8 cellular contexts compared by ENCODE assay signal in the genomic region with DNA sequence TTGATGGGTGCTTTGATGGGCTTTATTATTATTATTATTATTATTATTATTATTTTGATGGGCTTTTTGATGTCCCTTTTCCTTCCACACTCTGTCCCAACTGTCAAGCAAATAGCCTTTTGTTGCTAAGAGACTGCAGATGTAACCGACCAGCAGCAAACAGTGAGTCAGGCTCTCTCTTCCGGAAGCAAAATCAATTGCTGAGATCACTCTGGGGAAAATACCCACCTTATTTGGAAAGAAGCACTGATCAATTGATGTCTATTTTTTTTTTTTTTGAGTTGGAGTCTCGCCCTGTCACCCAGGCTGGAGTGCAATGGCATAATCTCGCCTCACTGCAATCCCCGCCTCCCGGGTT. TPM values are rescaled to one million over a fixed set of nuclear protein-coding genes. Genes with fewer than 3 reads are reported as not detected.
DNase-seq lines count a peak whose midpoint lies in the region; ATAC-seq, FAIRE-seq and TF ChIP-seq lines count a peak whose summit lies in the region.

No MANE protein-coding gene starts in this region.

- H3K27ac Mint-ChIP-seq in stimulated activated naive CD8-positive, alpha-beta T cell treated with anti-CD3 and anti-CD28 coated beads, Interleukin-15, amount 100 ng/mL, for 72 hours, result peak overlapping the region; percentile 87 to 97

- ATAC-seq in stimulated activated naive CD8-positive, alpha-beta T cell treated with anti-CD3 and anti-CD28 coated beads, Interleukin-15, amount 100 ng/mL, for 72 hours, result no peak
- no peak for ATAC-seq in HG02759 (IDR thresholded peaks at IDR 0.05; ENCODE audit: unreplicated experiment)
- no peak for ATAC-seq in HG02852 (IDR thresholded peaks at IDR 0.05; ENCODE audit: unreplicated experiment)

- H3K27ac ChIP-seq in adrenal gland (peak overlapping the region; percentile 23 to 99 (median 95)), keratinocyte (ENCODE audit: control insufficient read depth, insufficient read depth, low read length) (peak overlapping the region; percentile 90)

- DNase-seq in DMS153 (lab: John Stamatoyannopoulos, UW) (peak; percentile 62), MV-4-11 (lab: John Stamatoyannopoulos, UW) (peak; percentile 66), adrenal gland (no peak), keratinocyte (ENCODE audit: low read depth, low spot score) (no peak), islet precursor cell (no peak)
- DNase-seq in stimulated activated naive CD8-positive, alpha-beta T cell treated with anti-CD3 and anti-CD28 coated beads, Interleukin-15, amount 100 ng/mL, for 72 hours, result peak in 1 of 2 donors; percentile 48

- peaks cover 0 to 5% of the 10 kb centered on the region in 2 donors for H3K9me3 Mint-ChIP-seq in stimulated activated naive CD8-positive, alpha-beta T cell treated with anti-CD3 and anti-CD28 coated beads, Interleukin-15, amount 100 ng/mL, for 72 hours

- H3K9me3 ChIP-seq in adrenal gland (replicated peaks in 1 of 3) (no peaks in the 10 kb centered on the region), keratinocyte (ENCODE audit: control insufficient read depth, low read depth, low read length) (no peaks in the 10 kb centered on the region)

- H3K4me1 ChIP-seq in adrenal gland (replicated peaks in 1 of 2), result peaks cover 70 to 78% of the 10 kb centered on the region in 2 donors
- peaks cover 60% of the 10 kb centered on the region for H3K4me1 ChIP-seq in keratinocyte (ENCODE audit: control insufficient read depth, extremely low read depth, insufficient read depth, low read length)

- peak overlapping the region; percentile 70 for H3K4me2 ChIP-seq in keratinocyte (ENCODE audit: control insufficient read depth, extremely low read depth, insufficient read depth, low read depth, low read length)

- H3K9ac ChIP-seq in keratinocyte (ENCODE audit: control insufficient read depth, extremely low read depth, insufficient read depth, low read length), result peak overlapping the region; percentile 94

- dilution Hi-C loops in keratinocyte (cut with MboI; ENCODE audit: extremely low pct_ligation_motif_present, low sequenced_read_pairs), result no loop called here

- H3K27me3 ChIP-seq in adrenal gland (no peaks in the 10 kb centered on the region), keratinocyte (ENCODE audit: control insufficient read depth, extremely low read depth, insufficient read depth, low read length) (no peaks in the 10 kb centered on the region)

- peaks cover 41% of the 10 kb centered on the region for H4K20me1 ChIP-seq in keratinocyte (ENCODE audit: control insufficient read depth, extremely low read depth, insufficient read depth, low read length)

- peaks cover 3% of the 10 kb centered on the region for H3K9me1 ChIP-seq in keratinocyte (ENCODE audit: control insufficient read depth, extremely low read depth, insufficient read depth, low read length)

- FAIRE-seq in keratinocyte (lab: Jason Lieb, UNC), result no peak

- intact Hi-C loops in adrenal gland (cut with DNase I), result no loop called here

- H2AFZ ChIP-seq in keratinocyte (ENCODE audit: control insufficient read depth, low read length), result no peak overlapping the region

- TF ChIP-seq POLR2A in adrenal gland (IDR thresholded peaks at IDR 0.05), result no peak

- H3K4me1 Mint-ChIP-seq in stimulated activated naive CD8-positive, alpha-beta T cell treated with anti-CD3 and anti-CD28 coated beads, Interleukin-15, amount 100 ng/mL, for 72 hours, result peaks cover 77% of the 10 kb centered on the region

- peak overlapping the region in 1 of 4 donors; percentile 72 for H3K4me3 ChIP-seq in adrenal gland
- H3K4me3 ChIP-seq in keratinocyte (ENCODE audit: control insufficient read depth in 2 of 3, extremely low read depth in 1 of 3, insufficient read depth in 2 of 3, low read depth in 1 of 3, low read length in 3 of 3), result peak overlapping the region; percentile 75 to 98 (median 78)

- H3K36me3 ChIP-seq in adrenal gland (replicated peaks in 1 of 2) (peaks cover 0 to 8% of the 10 kb centered on the region in 2 donors), keratinocyte (ENCODE audit: control insufficient read depth in 2 of 2, extremely low read depth in 1 of 2, insufficient read depth in 2 of 2, low read length in 2 of 2) (peaks cover 27 to 52% of the 10 kb centered on the region in 2 experiments)

- H3K27me3 Mint-ChIP-seq in stimulated activated naive CD8-positive, alpha-beta T cell treated with anti-CD3 and anti-CD28 coated beads, Interleukin-15, amount 100 ng/mL, for 72 hours, result no peaks in the 10 kb centered on the region

- 24 to 33% (median 27%) methylated on average over 6 of the region's 6 CpGs for WGBS in adrenal gland, 4 donors

- H3K79me2 ChIP-seq in keratinocyte (ENCODE audit: control insufficient read depth, insufficient read depth, low read length), result peaks cover 73% of the 10 kb centered on the region

- TF ChIP-seq CTCF in adrenal gland (IDR thresholded peaks at IDR 0.05), result no peak
- TF ChIP-seq CTCF in keratinocyte (optimal IDR thresholded peaks at IDR 0.05 in 1 of 3, IDR thresholded peaks at IDR 0.05 in 1 of 3, conservative IDR thresholded peaks at IDR 0.05 in 1 of 3; ENCODE audit: extremely low read depth in 1 of 3, insufficient read depth in 2 of 3, low read length in 3 of 3), result no peak

- peak overlapping the region; percentile 62 to 95 for H3K4me3 Mint-ChIP-seq in stimulated activated naive CD8-positive, alpha-beta T cell treated with anti-CD3 and anti-CD28 coated beads, Interleukin-15, amount 100 ng/mL, for 72 hours

RNA-seq across cellular contexts. Expression of a gene that starts 2.9 kb away (rescaled TPM):
- 1,000 to 10,000 TPM in 1 of 8 donors, 100 to 1,000 TPM in 5, 10 to 100 TPM in 2; 87.2 to 2,114 (median 204) TPM for total RNA-seq in adrenal gland
- polyA plus RNA-seq in adrenal gland (100 to 1,000 TPM in 2 of 3 donors, 10 to 100 TPM in 1; 35.4 to 121 (median 105) TPM), keratinocyte (182 to 325 TPM (median 241 TPM) in 3 replicates)
- 88.4 TPM for polyA plus RNA-seq in keratinocyte (2011; ENCODE audit: low read depth)
- 106 and 112 TPM in 2 replicates for polyA plus RNA-seq in keratinocyte (2011; cell fraction: cytosol; rRNA removed)
- polyA plus RNA-seq in keratinocyte (2011; cell fraction: nucleus; rRNA removed), result 592 and 620 TPM in 2 replicates
- 111 and 279 TPM in 2 replicates for polyA plus RNA-seq in keratinocyte (2012; ENCODE audit: low replicate concordance)
- 329 to 852 TPM (median 451 TPM) in 3 replicates for polyA minus RNA-seq in keratinocyte
- polyA minus RNA-seq in keratinocyte (2011; cell fraction: cytosol; rRNA and poly(A)+ RNA removed), result 266 TPM
- polyA minus RNA-seq in keratinocyte (2011; cell fraction: nucleus; rRNA and poly(A)+ RNA removed), result 877 and 920 TPM in 2 replicates

Comparison
In these comparisons a context has a peak if more than half of its experiments do, and no peak if none do; other contexts are left out.
1. DNase-seq: peak in DMS153 (single experiment) and MV-4-11 (single experiment); none in adrenal gland (0 of 7), keratinocyte (single experiment) and islet precursor cell (single experiment).